20 cellular contexts compared by ENCODE assay signal in genomic region chr7:115289966-115290365, GRCh38.
DNase-seq lines count a peak whose midpoint lies in the region; ATAC-seq, FAIRE-seq and TF ChIP-seq lines count a peak whose summit lies in the region.
"Had no signal": no experiment of that assay in that cellular context is flagged by ENCODE, and none has a peak within 500 bp of the region (broad histone marks: within the 10 kb centered on the region; RNA-seq: fewer than 3 reads in every experiment).

No MANE protein-coding gene starts in this region.

- H3K9me3 Mint-ChIP-seq in astrocyte (ENCODE audit: unreplicated experiment): no peaks in the 10 kb centered on the region
- H3K9me3 Mint-ChIP-seq: CD4-positive, alpha-beta T cell had no signal

- H3K27me3 Mint-ChIP-seq in astrocyte (ENCODE audit: low read depth, unreplicated experiment): no peaks in the 10 kb centered on the region
- H3K27me3 Mint-ChIP-seq: CD4-positive, alpha-beta T cell had no signal

- H3K36me3 Mint-ChIP-seq in astrocyte (ENCODE audit: low read depth, unreplicated experiment): no peaks in the 10 kb centered on the region

- H3K79me2 ChIP-seq in astrocyte (ENCODE audit: insufficient read depth, low read length) (no peaks in the 10 kb centered on the region), smooth muscle cell (ENCODE audit: low read depth) (no peaks in the 10 kb centered on the region)

- no peaks in the 10 kb centered on the region for H3K27me3 ChIP-seq in astrocyte (ENCODE audit: insufficient read depth, low read length)
- H3K27me3 ChIP-seq in smooth muscle cell (ENCODE audit: low read depth): no peaks in the 10 kb centered on the region

- peak overlapping the region; percentile 7 for H3K9ac ChIP-seq in astrocyte (ENCODE audit: low read length)
- no peak overlapping the region for H3K9ac ChIP-seq in smooth muscle cell (ENCODE audit: low read depth)

- no peak overlapping the region for H3K4me3 ChIP-seq in astrocyte (ENCODE audit: insufficient read depth, low read depth, low read length)
- H3K4me3 ChIP-seq in fibroblast of the aortic adventitia (ENCODE audit: low read depth, low read length): no peak overlapping the region
- no peak overlapping the region for H3K4me3 ChIP-seq in smooth muscle cell
- H3K4me3 ChIP-seq: HAP-1, K562 had no signal

- ATAC-seq in omental fat pad (ENCODE audit: low FRiP score): no peak
- ATAC-seq: K562 had no signal

- H3K4me1 ChIP-seq in astrocyte (ENCODE audit: insufficient read depth, low read length) (peaks cover 8% of the 10 kb centered on the region), smooth muscle cell (ENCODE audit: low read depth) (no peaks in the 10 kb centered on the region)
- H3K4me1 ChIP-seq: Caco-2, HAP-1 had no signal

- H2AFZ ChIP-seq in astrocyte (ENCODE audit: low read depth, low read length): no peak overlapping the region
- H2AFZ ChIP-seq in smooth muscle cell (ENCODE audit: low read depth): no peak overlapping the region

- peaks cover 3% of the 10 kb centered on the region for H3K4me1 Mint-ChIP-seq in astrocyte (ENCODE audit: low read depth, unreplicated experiment)

- H3K27ac ChIP-seq in astrocyte (ENCODE audit: low read depth, low read length) (peak overlapping the region; percentile 76), smooth muscle cell (ENCODE audit: low read depth) (no peak overlapping the region)
- H3K27ac ChIP-seq: RWPE1 had no signal

- no peaks in the 10 kb centered on the region for H3K9me3 ChIP-seq in astrocyte (ENCODE audit: insufficient read depth, low read depth, low read length)
- H3K9me3 ChIP-seq in smooth muscle cell (replicated peaks; ENCODE audit: low read depth): no peaks in the 10 kb centered on the region
- H3K9me3 ChIP-seq: Caco-2, HAP-1 had no signal

- H3K4me2 ChIP-seq in astrocyte (ENCODE audit: low read length): peak overlapping the region; percentile 64
- no peak overlapping the region for H3K4me2 ChIP-seq in smooth muscle cell

- no peaks in the 10 kb centered on the region for H3K36me3 ChIP-seq in astrocyte (ENCODE audit: insufficient read depth, low read length)
- H3K36me3 ChIP-seq in smooth muscle cell (ENCODE audit: low read depth): no peaks in the 10 kb centered on the region
- H3K36me3 ChIP-seq: HAP-1 had no signal

- no peaks in the 10 kb centered on the region for H4K20me1 ChIP-seq in astrocyte (ENCODE audit: insufficient read depth, low read length)
- no peaks in the 10 kb centered on the region for H4K20me1 ChIP-seq in smooth muscle cell (ENCODE audit: low read depth)

- H3F3A ChIP-seq in smooth muscle cell (ENCODE audit: low read depth): no peaks in the 10 kb centered on the region

- TF ChIP-seq CTCF in astrocyte (IDR thresholded peaks at IDR 0.05; ENCODE audit: insufficient read depth, low read depth, low read length) (no peak), fibroblast of the aortic adventitia (IDR thresholded peaks at IDR 0.05; ENCODE audit: insufficient read depth, low read length) (no peak), smooth muscle cell (IDR thresholded peaks at IDR 0.05; ENCODE audit: borderline replicate concordance, insufficient read depth, poor library complexity, severe bottlenecking) (no peak), omental fat pad (IDR thresholded peaks at IDR 0.05) (no peak)

- FAIRE-seq in astrocyte (lab: Jason Lieb, UNC): no peak
- FAIRE-seq: GM12891, GM19239, K562 had no signal

- H3K4me3 Mint-ChIP-seq in astrocyte (ENCODE audit: unreplicated experiment): no peak overlapping the region
- H3K4me3 Mint-ChIP-seq: CD4-positive, alpha-beta T cell had no signal

- WGBS in smooth muscle cell (ENCODE audit: low lambda C conversion rate): 93% methylated on average over 2 of the region's 2 CpGs

- DNase-seq in GM03348 (ENCODE audit: low spot score): peak; percentile 27
- peak; percentile 54 for DNase-seq in astrocyte (ENCODE audit: low read depth)
- peak; percentile 56 for DNase-seq in fibroblast of the aortic adventitia (ENCODE audit: low read depth)
- no peak for DNase-seq in smooth muscle cell (lab: John Stamatoyannopoulos, UW; ENCODE audit: unreplicated experiment)
- DNase-seq in NCI-H524 (lab: John Stamatoyannopoulos, UW): no peak
- DNase-seq in NCI-H446 treated with DMSO at 0.1 percent for 48 hours (lab: John Stamatoyannopoulos, UW): no peak
- no peak for DNase-seq in omental fat pad (ENCODE audit: low spot score)
- DNase-seq: Caco-2; CD4-positive, alpha-beta T cell; NCI-H1105 treated with DMSO at 0.1 percent for 48 hours; NCI-H1694 treated with DMSO at 0.1 percent for 48 hours; NCI-H2107; NCI-H2227 treated with DMSO at 0.1 percent for 48 hours; NCI-H524 treated with DMSO at 0.1 percent for 48 hours; SIG-M5 had no signal

- H3K27ac Mint-ChIP-seq in astrocyte (ENCODE audit: unreplicated experiment): no peak overlapping the region
- H3K27ac Mint-ChIP-seq: CD4-positive, alpha-beta T cell had no signal

Comparison
In these comparisons a context has a peak if more than half of its experiments do, and no peak if none do; other contexts are left out.
1. DNase-seq: peak in GM03348 (single experiment), astrocyte (single experiment) and fibroblast of the aortic adventitia (single experiment); none in smooth muscle cell (single experiment), NCI-H524 (0 of 2), NCI-H446 treated with DMSO at 0.1 percent for 48 hours (single experiment) and omental fat pad (single experiment).